In the genomic region with DNA sequence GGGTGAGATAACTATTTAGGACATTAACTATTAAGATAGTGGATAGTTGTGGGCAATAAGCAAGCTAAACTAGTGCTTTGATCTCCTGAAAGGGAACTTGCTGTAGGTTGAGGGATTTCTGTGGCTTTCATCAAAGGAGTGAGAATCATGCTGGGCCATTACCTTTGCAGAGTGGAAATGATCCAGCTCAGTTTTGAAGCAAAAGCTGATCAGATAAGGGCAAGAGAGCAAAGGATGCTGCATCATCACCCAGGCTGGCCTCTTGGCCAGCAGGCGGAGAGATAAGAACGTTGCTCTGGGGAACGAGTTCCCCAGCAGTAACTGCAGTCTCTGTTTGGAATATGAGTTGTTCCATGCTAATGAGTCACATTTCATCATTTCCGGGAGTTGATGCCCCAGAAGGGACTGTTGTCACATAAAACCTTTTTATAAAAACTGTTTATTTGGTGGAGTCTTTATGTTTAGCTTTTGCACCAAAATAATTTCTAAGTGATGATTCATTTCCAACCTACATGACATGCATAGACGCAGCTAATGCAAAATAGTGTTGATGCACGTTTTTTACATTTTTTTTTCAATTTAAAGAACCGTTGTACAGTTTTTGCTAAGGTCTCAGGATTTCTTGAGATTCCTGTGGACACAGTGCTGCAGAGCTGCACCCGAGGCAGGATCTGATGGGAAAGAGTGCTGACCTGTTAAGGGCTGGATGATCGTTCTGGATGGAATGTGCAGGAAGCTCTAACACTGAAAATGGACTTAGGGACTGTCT, we compare ENCODE assay signal across 8 cellular contexts.
DNase-seq lines count a peak whose midpoint lies in the region; ATAC-seq and TF ChIP-seq lines count a peak whose summit lies in the region.

No MANE protein-coding gene starts in this region.

- H3K4me1 Mint-ChIP-seq in Caco-2 (ENCODE audit: low read depth, unreplicated experiment): peaks cover 16% of the 10 kb centered on the region

- POLR2A ChIA-PET in Caco-2 (lab: Charles Lee): no interaction called here

- H3K36me3 Mint-ChIP-seq in Caco-2 (ENCODE audit: insufficient read depth, unreplicated experiment): no peaks in the 10 kb centered on the region

- no peaks in the 10 kb centered on the region for H3K36me3 ChIP-seq in Caco-2 (ENCODE audit: control insufficient read depth, insufficient read depth, low read length)
- H3K36me3 ChIP-seq in effector memory CD4-positive, alpha-beta T cell (ENCODE audit: control insufficient read depth, insufficient read depth, low read length): no peaks in the 10 kb centered on the region

- H3K9me3 Mint-ChIP-seq in Caco-2 (ENCODE audit: unreplicated experiment): no peaks in the 10 kb centered on the region

- TF ChIP-seq CTCF in Caco-2 (IDR thresholded peaks at IDR 0.05; ENCODE audit: insufficient read depth in 1 of 2, low read depth in 1 of 2, low read length in 1 of 2, severe bottlenecking in 1 of 2, unreplicated experiment in 1 of 2): peak; percentile 24 to 41
- TF ChIP-seq CTCF in astrocyte of the spinal cord (IDR thresholded peaks at IDR 0.05; ENCODE audit: low read depth, low read length): peak; percentile 49

- ATAC-seq in GM21786 (IDR thresholded peaks at IDR 0.05; ENCODE audit: unreplicated experiment): no peak
- ATAC-seq in HG03175 (IDR thresholded peaks at IDR 0.05; ENCODE audit: unreplicated experiment): no peak

- H3K9me3 ChIP-seq in Caco-2: no peaks in the 10 kb centered on the region
- H3K9me3 ChIP-seq in effector memory CD4-positive, alpha-beta T cell (ENCODE audit: control insufficient read depth, low read length): no peaks in the 10 kb centered on the region

- H3K27me3 Mint-ChIP-seq in Caco-2 (ENCODE audit: insufficient read depth, unreplicated experiment): no peaks in the 10 kb centered on the region

- H3K27ac ChIP-seq in effector memory CD4-positive, alpha-beta T cell (ENCODE audit: insufficient read depth, low read length, poor library complexity, severe bottlenecking): no peak overlapping the region

- intact Hi-C loops in Caco-2 (cut with micrococcal nuclease; ENCODE audit: unreplicated experiment): loop anchor here (2.0 to 5.0 kb wide), 4 partner anchors 44 to 1078 kb away; a partner anchor contains a TSS

- BruUV-seq in Caco-2 (replicated peaks; lab: Mats Ljungman, UMichigan): no TSS peak

- CTCF ChIA-PET in Caco-2 (lab: Charles Lee): interaction anchor here (0.6 to 1.5 kb wide), 3 partner anchors 31 to 111 kb away, joined by 3 to 4 read pairs (median 3); no protein-coding TSS in a partner anchor

- H3K4me3 Mint-ChIP-seq in Caco-2 (ENCODE audit: unreplicated experiment): peak overlapping the region; percentile 16

- H3K4me1 ChIP-seq in Caco-2: peaks cover 20% of the 10 kb centered on the region
- no peaks in the 10 kb centered on the region for H3K4me1 ChIP-seq in effector memory CD4-positive, alpha-beta T cell (ENCODE audit: control insufficient read depth, insufficient read depth, low read length, poor library complexity, severe bottlenecking)

- DNase-seq in Caco-2 (peak; percentile 76 to 79), NCI-H460 (ENCODE audit: extremely low read depth, low read depth) (peak; percentile 78), astrocyte of the spinal cord (ENCODE audit: low read depth, low spot score) (peak; percentile 88), myocyte (ENCODE audit: low read depth) (peak; percentile 32), COLO668 (lab: John Stamatoyannopoulos, UW; ENCODE audit: unreplicated experiment) (no peak)
- DNase-seq in effector memory CD4-positive, alpha-beta T cell: no peak

- H3K27me3 ChIP-seq in Caco-2 (replicated peaks; ENCODE audit: control insufficient read depth, insufficient read depth, low read length): no peaks in the 10 kb centered on the region
- no peaks in the 10 kb centered on the region for H3K27me3 ChIP-seq in effector memory CD4-positive, alpha-beta T cell (replicated peaks; ENCODE audit: control insufficient read depth, insufficient read depth, low read length, poor library complexity, severe bottlenecking)

- H3K4me3 ChIP-seq in Caco-2 (ENCODE audit: low read depth, low read length): no peak overlapping the region
- H3K4me3 ChIP-seq in astrocyte of the spinal cord (ENCODE audit: low read depth, low read length): no peak overlapping the region
- H3K4me3 ChIP-seq in effector memory CD4-positive, alpha-beta T cell (ENCODE audit: insufficient read depth, low read depth, low read length, poor library complexity, severe bottlenecking): no peak overlapping the region

- H3K27ac Mint-ChIP-seq in Caco-2 (ENCODE audit: unreplicated experiment): peak overlapping the region; percentile 60

- in situ Hi-C loops in astrocyte of the spinal cord (cut with HindIII; ENCODE audit: low sequenced_read_pairs): no loop called here

Comparison
In these comparisons a context has a peak if more than half of its experiments do, and no peak if none do; other contexts are left out.
1. DNase-seq: peak in Caco-2 (2 of 2), NCI-H460 (single experiment), astrocyte of the spinal cord (single experiment) and myocyte (single experiment); none in effector memory CD4-positive, alpha-beta T cell (0 of 3) and COLO668 (single experiment).